Comparison of ENCODE assay signal across 13 cellular contexts in the genomic region with DNA sequence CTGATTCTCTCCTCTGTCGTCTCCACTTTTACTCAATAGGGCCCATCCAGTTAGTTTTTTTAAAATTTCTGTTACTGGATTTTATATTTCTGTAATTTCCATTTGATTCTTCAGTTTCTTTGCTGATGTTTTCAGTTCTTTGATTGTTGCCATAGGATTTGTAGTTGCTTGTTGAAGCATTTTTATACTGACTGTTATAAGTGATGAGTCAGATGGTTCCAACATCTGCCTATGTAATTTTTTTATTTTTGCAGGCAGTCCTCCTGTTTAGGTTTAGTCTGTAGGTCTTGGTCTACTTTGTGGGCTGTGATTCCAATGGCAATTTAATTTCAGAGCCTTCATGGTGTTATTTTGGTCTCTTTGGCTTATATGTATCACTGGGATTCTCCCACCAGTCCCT. TPM values are rescaled to one million over a fixed set of nuclear protein-coding genes. Genes with fewer than 3 reads are reported as not detected.
"Had no signal": no experiment of that assay in that cellular context is flagged by ENCODE, and none has a peak within 500 bp of the region (broad histone marks: within the 10 kb centered on the region; RNA-seq: fewer than 3 reads in every experiment).

No MANE protein-coding gene starts in this region.

RNA-seq across cellular contexts. Expression of a gene that starts 56.4 kb away (rescaled TPM):
- total RNA-seq: activated CD4-positive, alpha-beta memory T cell treated with anti-CD3 and anti-CD28 coated beads, Interleukin-2, amount 10 ng/mL, durations not matched to agents 7 days and 5 days; activated CD8-positive, alpha-beta memory T cell treated with anti-CD3 and anti-CD28 coated beads, Interleukin-2, amount 10 ng/mL, durations not matched to agents 7 days and 5 days; activated naive CD4-positive, alpha-beta T cell treated with anti-CD3 and anti-CD28 coated beads, Interleukin-2, amount 50 U/mL, for 72 hours; activated T-helper 2 cell treated with anti-CD3 and anti-CD28 coated beads, Interferon-gamma antibody, Interleukin-2, Interleukin-4, amounts not matched to agents 10 μg/mL and 5 μg/mL and 100 μg/mL, durations not matched to agents 14 hours and 24 hours and 36 hours; aorta; breast epithelium; cardiac septum; IMR-90; NCI-H460; PC-3; Peyer's patch; SJSA1; WTC11 had no signal
